In genomic region chr17:38872671-38873385, GRCh38 we compare ENCODE assay signal across 8 cellular contexts. TPM values are rescaled to one million over a fixed set of nuclear protein-coding genes. Genes with fewer than 3 reads are reported as not detected.
DNase-seq lines count a peak whose midpoint lies in the region; ATAC-seq and TF ChIP-seq lines count a peak whose summit lies in the region.

No MANE protein-coding gene starts in this region.

- H3F3A ChIP-seq in neural progenitor cell (ENCODE audit: low read depth), result peaks cover 25% of the 10 kb centered on the region

- no peak overlapping the region for H3K4me2 ChIP-seq in neural progenitor cell

- peaks cover 21% of the 10 kb centered on the region for H3K27me3 Mint-ChIP-seq in CD4-positive, CD25-positive, alpha-beta regulatory T cell
- peaks cover 18% of the 10 kb centered on the region for H3K27me3 Mint-ChIP-seq in neural progenitor cell (ENCODE audit: insufficient read depth, low read depth)

- peaks cover 32% of the 10 kb centered on the region for H4K20me1 ChIP-seq in neural progenitor cell (ENCODE audit: low read depth)

- DNase-seq in CD4-positive, CD25-positive, alpha-beta regulatory T cell, result no peak
- DNase-seq in NCI-H2029 treated with DMSO at 0.1 percent for 48 hours (lab: John Stamatoyannopoulos, UW), result peak; percentile 47
- no peak for DNase-seq in coronary artery (ENCODE audit: low spot score)
- DNase-seq in neural progenitor cell (ENCODE audit: low spot score), result no peak
- no peak for DNase-seq in GM19238 (ENCODE audit: insufficient read length, low spot score)
- DNase-seq in cerebellar cortex (ENCODE audit: low spot score), result no peak
- no peak for DNase-seq in GDM1 (lab: John Stamatoyannopoulos, UW)

- no peaks in the 10 kb centered on the region for H3K9me3 ChIP-seq in CD4-positive, CD25-positive, alpha-beta regulatory T cell (ENCODE audit: control insufficient read depth in 2 of 2, low read length in 2 of 2)
- H3K9me3 ChIP-seq in neural progenitor cell (ENCODE audit: low read depth), result no peaks in the 10 kb centered on the region

- H3K27me3 ChIP-seq in CD4-positive, CD25-positive, alpha-beta regulatory T cell (ENCODE audit: control insufficient read depth, insufficient read depth, low read length), result no peaks in the 10 kb centered on the region
- peaks cover 12% of the 10 kb centered on the region for H3K27me3 ChIP-seq in neural progenitor cell

- no peak for ATAC-seq in CD4-positive, CD25-positive, alpha-beta regulatory T cell (ENCODE audit: low read depth in 2 of 2)
- no peak for ATAC-seq in HG03565 (IDR thresholded peaks at IDR 0.05; ENCODE audit: unreplicated experiment)

- peaks cover 1 to 80% (median 55%) of the 10 kb centered on the region in 4 donors for H3K4me1 Mint-ChIP-seq in CD4-positive, CD25-positive, alpha-beta regulatory T cell
- peaks cover 63% of the 10 kb centered on the region for H3K4me1 Mint-ChIP-seq in neural progenitor cell

- H3K4me3 ChIP-seq in CD4-positive, CD25-positive, alpha-beta regulatory T cell (ENCODE audit: low read depth, low read length), result peak overlapping the region; percentile 84
- peak overlapping the region; percentile 90 for H3K4me3 ChIP-seq in coronary artery
- no peak overlapping the region for H3K4me3 ChIP-seq in neural progenitor cell

- H2AFZ ChIP-seq in neural progenitor cell (replicated peaks), result no peak overlapping the region

- peaks cover 83% of the 10 kb centered on the region for H3K4me1 ChIP-seq in CD4-positive, CD25-positive, alpha-beta regulatory T cell (ENCODE audit: control insufficient read depth, insufficient read depth, low read length, poor library complexity, severe bottlenecking)
- H3K4me1 ChIP-seq in neural progenitor cell, result peaks cover 18% of the 10 kb centered on the region

- peak overlapping the region; percentile 96 to 98 (median 97) for H3K27ac Mint-ChIP-seq in CD4-positive, CD25-positive, alpha-beta regulatory T cell
- no peak overlapping the region for H3K27ac Mint-ChIP-seq in neural progenitor cell

- H3K36me3 Mint-ChIP-seq in CD4-positive, CD25-positive, alpha-beta regulatory T cell, result peaks cover 5% of the 10 kb centered on the region
- H3K36me3 Mint-ChIP-seq in neural progenitor cell, result peaks cover 2% of the 10 kb centered on the region

- peak overlapping the region; percentile 95 to 99 (median 98) for H3K4me3 Mint-ChIP-seq in CD4-positive, CD25-positive, alpha-beta regulatory T cell
- H3K4me3 Mint-ChIP-seq in neural progenitor cell, result peak overlapping the region; percentile 70

- H3K27ac ChIP-seq in CD4-positive, CD25-positive, alpha-beta regulatory T cell (ENCODE audit: insufficient read depth, low read length, poor library complexity, severe bottlenecking), result peak overlapping the region; percentile 86
- peak overlapping the region; percentile 98 for H3K27ac ChIP-seq in coronary artery
- no peak overlapping the region for H3K27ac ChIP-seq in neural progenitor cell

- peaks cover 6% of the 10 kb centered on the region for H3K36me3 ChIP-seq in CD4-positive, CD25-positive, alpha-beta regulatory T cell (ENCODE audit: control insufficient read depth, insufficient read depth, low read length)
- no peaks in the 10 kb centered on the region for H3K36me3 ChIP-seq in neural progenitor cell

- H3K9ac ChIP-seq in neural progenitor cell, result no peak overlapping the region

- H3K9me3 Mint-ChIP-seq in CD4-positive, CD25-positive, alpha-beta regulatory T cell, result peaks cover 0 to 2% (median 0%) of the 10 kb centered on the region in 7 donors
- peaks cover 6% of the 10 kb centered on the region for H3K9me3 Mint-ChIP-seq in neural progenitor cell

- no peak for TF ChIP-seq CTCF in coronary artery (IDR thresholded peaks at IDR 0.05)
- TF ChIP-seq CTCF in neural progenitor cell (IDR thresholded peaks at IDR 0.05), result no peak

- peaks cover 72% of the 10 kb centered on the region for H3K79me2 ChIP-seq in neural progenitor cell (ENCODE audit: low read depth)

RNA-seq across cellular contexts. Expression of gene LASP1, which starts 3.0 kb away (rescaled TPM):
- total RNA-seq in CD4-positive, CD25-positive, alpha-beta regulatory T cell, result 154 TPM
- polyA plus RNA-seq in CD4-positive, CD25-positive, alpha-beta regulatory T cell, result 10 to 100 TPM; 50.3 to 77.3 (median 62.8) TPM
- total RNA-seq in neural progenitor cell (ENCODE audit: low replicate concordance), result 45.2 and 85.1 TPM in 2 replicates

RNA-seq across cellular contexts. Expression of gene RPL23, which starts 19.3 kb away (rescaled TPM):
- total RNA-seq in CD4-positive, CD25-positive, alpha-beta regulatory T cell, result 1,411 TPM
- polyA plus RNA-seq in CD4-positive, CD25-positive, alpha-beta regulatory T cell, result 1,000 to 10,000 TPM; 1,034 to 1,357 (median 1,206) TPM
- 1,779 and 3,404 TPM in 2 replicates for total RNA-seq in neural progenitor cell (ENCODE audit: low replicate concordance)

RNA-seq across cellular contexts. Expression of gene CWC25, which starts 47.7 kb away (rescaled TPM):
- 69.5 TPM for total RNA-seq in CD4-positive, CD25-positive, alpha-beta regulatory T cell
- 10 to 100 TPM in 1 of 4 donors, 1 to 10 TPM in 3; 4.4 to 11.2 (median 8.3) TPM for polyA plus RNA-seq in CD4-positive, CD25-positive, alpha-beta regulatory T cell
- 15.2 and 19.2 TPM in 2 replicates for total RNA-seq in neural progenitor cell (ENCODE audit: low replicate concordance)
